ENCODE assay signal across 10 cellular contexts in the genomic region with DNA sequence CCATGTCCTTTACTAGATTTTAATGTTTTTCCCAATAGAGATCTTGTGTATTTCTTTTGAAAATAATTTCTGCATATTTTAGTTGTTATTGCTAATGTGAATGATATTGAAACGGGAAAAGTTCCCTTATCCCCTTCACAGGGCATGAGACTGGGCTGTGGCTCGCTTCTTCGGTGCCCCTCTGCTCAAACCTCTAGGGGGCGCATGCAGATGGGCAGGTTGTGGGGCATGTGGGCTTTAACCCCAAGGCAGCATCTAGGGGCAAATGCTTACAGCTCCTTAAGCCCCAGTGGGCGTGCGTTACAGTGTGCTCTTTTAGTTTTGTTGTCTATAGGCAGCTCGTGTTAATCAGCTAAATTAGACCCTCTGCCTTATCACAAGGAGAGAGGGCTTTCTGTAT.
DNase-seq lines count a peak whose midpoint lies in the region; ATAC-seq and TF ChIP-seq lines count a peak whose summit lies in the region.
"Had no signal": no experiment of that assay in that cellular context is flagged by ENCODE, and none has a peak within 500 bp of the region (broad histone marks: within the 10 kb centered on the region; RNA-seq: fewer than 3 reads in every experiment).

No MANE protein-coding gene starts in this region.

- H3K79me2 ChIP-seq in PC-9 (ENCODE audit: low read depth), result no peaks in the 10 kb centered on the region

- H3K27ac ChIP-seq in PC-9, result no peak overlapping the region

- POLR2A ChIA-PET in PC-9 (lab: Charles Lee; ENCODE audit: unreplicated experiment), result no interaction called here

- no peak for TF ChIP-seq POLR2A in GM18505 (IDR thresholded peaks at IDR 0.05; ENCODE audit: borderline replicate concordance, extremely low read depth, insufficient read depth, insufficient read length)

- intact Hi-C loops in PC-9 (cut with micrococcal nuclease; ENCODE audit: unreplicated experiment), result no loop called here

- no TSS peak for BruUV-seq in PC-9 (replicated peaks; lab: Mats Ljungman, UMichigan)

- no peak overlapping the region for H3K4me2 ChIP-seq in PC-9

- H3K9me2 ChIP-seq in PC-9 (ENCODE audit: insufficient read depth), result no peaks in the 10 kb centered on the region

- no peak overlapping the region for H2AFZ ChIP-seq in PC-9

- DNase-seq in AG09309 (ENCODE audit: low read depth) (no peak), GM12865 (ENCODE audit: low read depth) (peak; percentile 1), PC-9 (peak in 1 of 2 experiments; percentile 2), foreskin fibroblast (no peak), epidermal melanocyte (ENCODE audit: insufficient read length, low spot score) (no peak), C1 segment of cervical spinal cord (lab: John Stamatoyannopoulos, UW) (no peak)
- DNase-seq: NCI-H1417 treated with DMSO at 0.1 percent for 48 hours, T1000 had no signal

- no peaks in the 10 kb centered on the region for H3K27me3 ChIP-seq in PC-9 (ENCODE audit: insufficient read depth, low read depth)

- H3K4me1 ChIP-seq in PC-9 (replicated peaks; ENCODE audit: insufficient read depth), result no peaks in the 10 kb centered on the region

- CTCF ChIA-PET in PC-9 (lab: Charles Lee), result no interaction called here

- H3K9me3 ChIP-seq in PC-9 (ENCODE audit: insufficient read depth, low read depth), result no peaks in the 10 kb centered on the region

- peak; percentile 53 for TF ChIP-seq CTCF in AG09309 (IDR thresholded peaks at IDR 0.05; ENCODE audit: control insufficient read depth, insufficient read depth, low read depth, low read length, missing control alignments)
- peak; percentile 35 for TF ChIP-seq CTCF in GM12865 (IDR thresholded peaks at IDR 0.05; ENCODE audit: insufficient read depth, low read depth, low read length, missing control alignments)
- peak; percentile 55 for TF ChIP-seq CTCF in PC-9 (conservative IDR thresholded peaks at IDR 0.05)
- TF ChIP-seq CTCF in foreskin fibroblast (IDR thresholded peaks at IDR 0.05; ENCODE audit: low read depth, low read length), result peak; percentile 20

- H3F3A ChIP-seq in PC-9 (ENCODE audit: insufficient read depth, low read depth), result no peaks in the 10 kb centered on the region

- H4K20me1 ChIP-seq in PC-9 (ENCODE audit: insufficient read depth), result no peaks in the 10 kb centered on the region

- H3K36me3 ChIP-seq in PC-9 (ENCODE audit: low read depth), result no peaks in the 10 kb centered on the region

- no peak overlapping the region for H3K4me3 ChIP-seq in AG09309 (ENCODE audit: control insufficient read depth, low read depth, low read length)
- no peak overlapping the region for H3K4me3 ChIP-seq in GM12865 (ENCODE audit: low read depth, low read length)
- H3K4me3 ChIP-seq in PC-9, result no peak overlapping the region
- H3K4me3 ChIP-seq in foreskin fibroblast (ENCODE audit: low read depth in 1 of 2, low read length in 2 of 2), result no peak overlapping the region

- ATAC-seq in GM18505 (IDR thresholded peaks at IDR 0.05; ENCODE audit: unreplicated experiment), result no peak
- ATAC-seq in GM18511 (IDR thresholded peaks at IDR 0.05; ENCODE audit: unreplicated experiment), result no peak
